ENCODE assay signal across 1 cellular context in genomic region chr1:207627496-207627895, GRCh38.
TF ChIP-seq lines count a peak whose summit lies in the region.

No MANE protein-coding gene starts in this region.

TF ChIP-seq in K562, 482 proteins besides CTCF, POLR2A, EP300 and RAD21 (continued from another document):
- TF ChIP-seq ZNF592 (IDR thresholded peaks at IDR 0.05) (peak; percentile 19; the same call in 1 of the 2 replicates), ZBTB33 (CRISPR knock-in tag; IDR thresholded peaks at IDR 0.05) (no peak), DMBX1 (CRISPR knock-in tag; IDR thresholded peaks at IDR 0.05; ENCODE audit: borderline replicate concordance) (0 out of 2 replicates have a peak, but pooled peaks have one; percentile 23), NR4A1 (CRISPR knock-in tag; IDR thresholded peaks at IDR 0.05) (no peak), NR4A1 (tag; IDR thresholded peaks at IDR 0.05) (peak; percentile 45; the same call in 1 of the 2 replicates), TFAM (CRISPR knock-in tag; conservative IDR thresholded peaks at IDR 0.05) (no peak), MEIS2 (IDR thresholded peaks at IDR 0.05; ENCODE audit: partially characterized antibody) (no peak), UBTF (IDR thresholded peaks at IDR 0.05; ENCODE audit: borderline replicate concordance in 1 of 2, low read depth in 2 of 2, low read length in 2 of 2) (no peak), ZFP30 (CRISPR knock-in tag; IDR thresholded peaks at IDR 0.05; ENCODE audit: borderline replicate concordance) (no peak), CUX1 (CRISPR knock-in tag; IDR thresholded peaks at IDR 0.05) (peak; percentile 82), EHMT2 (IDR thresholded peaks at IDR 0.05) (no peak), TAF9B (IDR thresholded peaks at IDR 0.05; ENCODE audit: partially characterized antibody) (no peak), ZBTB34 (CRISPR knock-in tag; IDR thresholded peaks at IDR 0.05) (no peak)
